In the genomic region with DNA sequence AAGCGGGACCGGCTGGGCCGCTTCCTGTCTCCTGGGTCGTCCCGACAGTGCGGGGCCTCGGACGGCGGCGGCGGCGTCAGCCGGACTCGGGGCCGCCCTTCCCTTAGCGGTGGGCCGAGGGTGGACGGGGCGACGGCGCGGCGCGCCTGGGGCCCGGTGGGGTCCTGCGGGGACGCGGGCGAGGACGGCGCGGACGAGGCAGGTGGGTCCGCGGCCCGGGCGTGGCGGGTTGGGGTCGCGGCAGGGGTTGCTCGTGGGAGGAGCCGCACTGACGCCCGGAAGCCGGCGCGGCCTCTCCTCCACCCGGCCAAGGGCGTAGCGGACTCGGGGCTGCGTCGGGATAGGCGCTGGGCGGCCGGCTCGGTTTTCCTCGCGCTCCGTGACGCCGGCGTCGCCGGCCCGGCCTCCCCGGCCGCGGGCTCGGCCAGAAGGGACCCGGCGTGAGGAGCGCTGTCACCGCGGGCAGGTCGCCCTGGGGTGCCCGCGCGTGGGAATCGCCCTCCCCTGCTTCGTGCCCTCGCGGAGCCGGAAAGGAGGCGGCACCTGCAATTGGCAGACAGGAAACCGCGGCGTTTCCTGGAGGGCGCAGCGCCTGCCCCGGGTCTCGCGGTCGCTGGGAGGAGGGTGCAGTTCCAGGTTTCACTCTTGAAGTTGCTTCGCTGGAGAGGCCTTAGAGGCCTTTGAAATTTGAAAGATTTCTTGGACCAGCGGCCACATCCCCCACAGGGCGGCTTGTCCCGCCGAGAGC, we compare ENCODE assay signal across 8 cellular contexts. TPM values are rescaled to one million over a fixed set of nuclear protein-coding genes. Genes with fewer than 3 reads are reported as not detected.
A peak's percentile ranks its signal among the peaks of the same experiment; 100 is the strongest.
DNase-seq lines count a peak whose midpoint lies in the region; ATAC-seq and TF ChIP-seq lines count a peak whose summit lies in the region.

No MANE protein-coding gene starts in this region.

- peak overlapping the region; percentile 95 for H3K4me2 ChIP-seq in hepatocyte

- H3K9me3 ChIP-seq in hepatocyte (ENCODE audit: low read depth) (no peaks in the 10 kb centered on the region), skeletal muscle tissue (ENCODE audit: control insufficient read depth in 3 of 3, low read length in 3 of 3) (no peaks in the 10 kb centered on the region)

- WGBS in adipose tissue, 3 donors, result 0 to 1% (median 1%) methylated on average over 58 to 99 of the region's 99 CpGs
- WGBS in hepatocyte (ENCODE audit: low lambda C conversion rate, missing lambda C conversion rate), result 3% methylated on average over 60 of the region's 99 CpGs

- H3K9me2 ChIP-seq in hepatocyte (replicated peaks; ENCODE audit: insufficient read depth), result no peaks in the 10 kb centered on the region

- H3K79me2 ChIP-seq in hepatocyte, result peaks cover 35% of the 10 kb centered on the region

- peak; percentile 28 for TF ChIP-seq POLR2A in GM19099 (IDR thresholded peaks at IDR 0.05; ENCODE audit: extremely low read depth, insufficient read length, low read depth)

- TF ChIP-seq CTCF in hepatocyte (IDR thresholded peaks at IDR 0.05; ENCODE audit: poor library complexity), result no peak

- H3K4me3 ChIP-seq in hepatocyte (peak overlapping the region; percentile 93), skeletal muscle tissue (ENCODE audit: low read length in 3 of 3) (peak overlapping the region; percentile 69 to 88 (median 83))

- H3K4me1 ChIP-seq in hepatocyte (ENCODE audit: insufficient read depth), result peaks cover 22% of the 10 kb centered on the region
- peaks cover 30 to 38% (median 30%) of the 10 kb centered on the region in 3 donors for H3K4me1 ChIP-seq in skeletal muscle tissue (ENCODE audit: control insufficient read depth in 3 of 3, insufficient read depth in 3 of 3, low read length in 3 of 3)

- no peaks in the 10 kb centered on the region for H3K36me3 ChIP-seq in hepatocyte (replicated peaks; ENCODE audit: insufficient read depth, low read depth)
- peaks cover 22 to 28% (median 22%) of the 10 kb centered on the region in 3 donors for H3K36me3 ChIP-seq in skeletal muscle tissue (ENCODE audit: control insufficient read depth in 3 of 3, insufficient read depth in 3 of 3, low read length in 3 of 3)

- peak; percentile 37 for ATAC-seq in HG03354 (IDR thresholded peaks at IDR 0.05; ENCODE audit: poor library complexity, severe bottlenecking, unreplicated experiment)

- DNase-seq in AML-193 (lab: John Stamatoyannopoulos, UW) (peak; percentile 62 to 77), T-helper 1 cell (peak; percentile 84 to 91 (median 88)), hepatocyte (ENCODE audit: low spot score) (peak; percentile 62), NCI-H187 (lab: John Stamatoyannopoulos, UW) (no peak)

- H3K27me3 ChIP-seq in hepatocyte (no peaks in the 10 kb centered on the region), skeletal muscle tissue (ENCODE audit: control insufficient read depth in 3 of 3, insufficient read depth in 3 of 3, low read length in 3 of 3) (no peaks in the 10 kb centered on the region)

- H3K27ac ChIP-seq in adipose tissue (ENCODE audit: low read depth, low read length) (peak overlapping the region; percentile 88), hepatocyte (peak overlapping the region; percentile 99), skeletal muscle tissue (ENCODE audit: low read depth, low read length) (peak overlapping the region; percentile 88)

- peak overlapping the region; percentile 61 to 91 (median 73) for H3K9ac ChIP-seq in skeletal muscle tissue (ENCODE audit: low read depth in 1 of 3, low read length in 3 of 3)

- H4K20me1 ChIP-seq in hepatocyte (ENCODE audit: insufficient read depth, poor library complexity, severe bottlenecking), result peaks cover 28% of the 10 kb centered on the region

- H2AFZ ChIP-seq in hepatocyte, result peak overlapping the region; percentile 4

RNA-seq across cellular contexts. Expression of a gene that starts 0.5 kb away (rescaled TPM):
- polyA plus RNA-seq in adipose tissue (10 to 100 TPM; 10.7 to 22.5 (median 20.1) TPM), hepatocyte (15.0 and 18.3 TPM in 2 replicates)
- total RNA-seq in hepatocyte (8.4 and 23.2 TPM in 2 replicates), skeletal muscle tissue (15.1 TPM)

RNA-seq across cellular contexts. Expression of a gene that starts 1.1 kb away (rescaled TPM):
- 10 to 100 TPM in 2 of 3 donors, 1 to 10 TPM in 1; 5.9 to 19.8 (median 17.3) TPM for polyA plus RNA-seq in adipose tissue
- 8.0 and 13.8 TPM in 2 replicates for total RNA-seq in hepatocyte
- 25.5 and 30.2 TPM in 2 replicates for polyA plus RNA-seq in hepatocyte
- 3.1 TPM for total RNA-seq in skeletal muscle tissue

RNA-seq across cellular contexts. Expression of a gene that starts 20.3 kb away (rescaled TPM):
- polyA plus RNA-seq in adipose tissue (10 to 100 TPM in 2 of 3 donors, 1 to 10 TPM in 1; 7.3 to 22.6 (median 11.6) TPM), hepatocyte (23.6 and 25.0 TPM in 2 replicates)
- total RNA-seq in hepatocyte (20.2 and 32.9 TPM in 2 replicates), skeletal muscle tissue (6.8 TPM)

RNA-seq across cellular contexts. Expression of a gene that starts 35.3 kb away (rescaled TPM):
- polyA plus RNA-seq in adipose tissue (10 to 100 TPM; 58.4 to 66.1 (median 59.4) TPM), hepatocyte (155 and 187 TPM in 2 replicates)
- total RNA-seq in hepatocyte (60.1 and 70.4 TPM in 2 replicates), skeletal muscle tissue (17.7 TPM)

Comparison
In these comparisons a context has a peak if more than half of its experiments do, and no peak if none do; other contexts are left out.
1. DNase-seq: peak in AML-193 (2 of 2), T-helper 1 cell (5 of 5) and hepatocyte (single experiment); none in NCI-H187 (0 of 2).
2. Peak in every context shown above with its lines, with median percentiles within 50 percentile points of each other: H3K27ac ChIP-seq.